In genomic region chr2:98448441-98449145, GRCh38 we compare ENCODE assay signal across 1 cellular context.
TF ChIP-seq lines count a peak whose summit lies in the region.

No MANE protein-coding gene starts in this region.

TF ChIP-seq in GM23338, 12 proteins besides CTCF, POLR2A, EP300 and RAD21 (continued from another document):
- no peak for TF ChIP-seq ZNF462 (CRISPR knock-in tag; IDR thresholded peaks at IDR 0.05)
- no peak for TF ChIP-seq JUNB (IDR thresholded peaks at IDR 0.05; ENCODE audit: unreplicated experiment)
